22 cellular contexts compared by ENCODE assay signal in genomic region chr6:118886641-118887040, GRCh38. TPM values are rescaled to one million over a fixed set of nuclear protein-coding genes. Genes with fewer than 3 reads are reported as not detected.
DNase-seq lines count a peak whose midpoint lies in the region; ATAC-seq and TF ChIP-seq lines count a peak whose summit lies in the region.
"Had no signal": no experiment of that assay in that cellular context is flagged by ENCODE, and none has a peak within 500 bp of the region (broad histone marks: within the 10 kb centered on the region; RNA-seq: fewer than 3 reads in every experiment).

No MANE protein-coding gene starts in this region.

- H3K27me3 Mint-ChIP-seq in activated naive CD4-positive, alpha-beta T cell treated with anti-CD3 and anti-CD28 coated beads, Interleukin-2, amount 50 U/mL, for 24 hours: no peaks in the 10 kb centered on the region
- no peaks in the 10 kb centered on the region for H3K27me3 Mint-ChIP-seq in nephron progenitor cell (ENCODE audit: low read depth, poor library complexity)
- H3K27me3 Mint-ChIP-seq: B cell had no signal

- H3K4me3 Mint-ChIP-seq in activated naive CD4-positive, alpha-beta T cell treated with anti-CD3 and anti-CD28 coated beads, Interleukin-2, amount 50 U/mL, for 24 hours: no peak overlapping the region
- H3K4me3 Mint-ChIP-seq in nephron progenitor cell: no peak overlapping the region
- H3K4me3 Mint-ChIP-seq: B cell, immature natural killer cell had no signal

- H3K9me3 Mint-ChIP-seq in activated naive CD4-positive, alpha-beta T cell treated with anti-CD3 and anti-CD28 coated beads, Interleukin-2, amount 50 U/mL, for 24 hours: no peaks in the 10 kb centered on the region
- H3K9me3 Mint-ChIP-seq in nephron progenitor cell: peaks cover 4% of the 10 kb centered on the region
- H3K9me3 Mint-ChIP-seq: immature natural killer cell had no signal

- no peak for DNase-seq in activated naive CD4-positive, alpha-beta T cell treated with Interleukin-2 at 50 U/mL for 16 hours
- DNase-seq in Jurkat, Clone E6-1 (ENCODE audit: low read depth, low spot score): peak; percentile 54
- peak; percentile 22 for DNase-seq in SHP77 treated with DMSO at 0.1 percent for 48 hours (lab: John Stamatoyannopoulos, UW)
- DNase-seq in nephron progenitor cell: no peak
- DNase-seq in activated CD4-positive, alpha-beta T cell treated with anti-CD3 and anti-CD28 coated beads, Interleukin-2, amount 50 U/mL, for 48 hours: no peak
- DNase-seq: activated CD4-positive, CD25-positive, alpha-beta regulatory T cell; body of pancreas; COR-L47; dorsolateral prefrontal cortex; hypothalamus; immature natural killer cell; left colon; NCI-H510A; stimulated activated CD4-positive, alpha-beta T cell treated with anti-CD3 and anti-CD28 coated beads, Interleukin-2, amount 100 ng/mL, for 48 hours had no signal

- peaks cover 94% of the 10 kb centered on the region for H3K4me1 Mint-ChIP-seq in activated naive CD4-positive, alpha-beta T cell treated with anti-CD3 and anti-CD28 coated beads, Interleukin-2, amount 50 U/mL, for 24 hours
- peaks cover 2% of the 10 kb centered on the region for H3K4me1 Mint-ChIP-seq in nephron progenitor cell

- peak overlapping the region; percentile 82 for H3K27ac Mint-ChIP-seq in activated naive CD4-positive, alpha-beta T cell treated with anti-CD3 and anti-CD28 coated beads, Interleukin-2, amount 50 U/mL, for 24 hours
- peak overlapping the region; percentile 79 for H3K27ac Mint-ChIP-seq in nephron progenitor cell

- no peak overlapping the region for H3K4me3 ChIP-seq in Jurkat, Clone E6-1 (ENCODE audit: low read length)
- H3K4me3 ChIP-seq: body of pancreas, dorsolateral prefrontal cortex, right atrium auricular region, SJSA1, suprapubic skin had no signal

- no peak for TF ChIP-seq CTCF in nephron progenitor cell (IDR thresholded peaks at IDR 0.05)

- H3K36me3 Mint-ChIP-seq in activated naive CD4-positive, alpha-beta T cell treated with anti-CD3 and anti-CD28 coated beads, Interleukin-2, amount 50 U/mL, for 24 hours: peaks cover 9% of the 10 kb centered on the region
- H3K36me3 Mint-ChIP-seq in nephron progenitor cell (ENCODE audit: low read depth): peaks cover 32% of the 10 kb centered on the region

- no peak for ATAC-seq in GM18873 (IDR thresholded peaks at IDR 0.05; ENCODE audit: low FRiP score, unreplicated experiment)
- no peak for ATAC-seq in GM18520 (IDR thresholded peaks at IDR 0.05; ENCODE audit: unreplicated experiment)
- ATAC-seq: body of pancreas, HepG2, left colon had no signal

RNA-seq across cellular contexts. Expression of gene ASF1A, which starts 7.3 kb away (rescaled TPM):
- 85.8 TPM for polyA plus RNA-seq in Jurkat, Clone E6-1 (2012; ENCODE audit: insufficient read depth, insufficient read length)

RNA-seq across cellular contexts. Expression of gene MCM9, which starts 48.3 kb away (rescaled TPM):
- polyA plus RNA-seq in Jurkat, Clone E6-1 (2012; ENCODE audit: insufficient read depth, insufficient read length): 30.9 TPM

Comparison
In these comparisons a context has a peak if more than half of its experiments do, and no peak if none do; other contexts are left out.
1. DNase-seq: peak in Jurkat, Clone E6-1 (single experiment) and SHP77 treated with DMSO at 0.1 percent for 48 hours (single experiment); none in activated naive CD4-positive, alpha-beta T cell treated with Interleukin-2 at 50 U/mL for 16 hours (single experiment), nephron progenitor cell (single experiment) and activated CD4-positive, alpha-beta T cell treated with anti-CD3 and anti-CD28 coated beads, Interleukin-2, amount 50 U/mL, for 48 hours (0 of 2).